ENCODE assay signal across 16 cellular contexts in genomic region chr11:114226283-114226859, GRCh38.
"Had no signal": no experiment of that assay in that cellular context is flagged by ENCODE, and none has a peak within 500 bp of the region (broad histone marks: within the 10 kb centered on the region; RNA-seq: fewer than 3 reads in every experiment).

No MANE protein-coding gene starts in this region.

- H3K4me3 ChIP-seq: mucosa of descending colon, prostate gland, testis had no signal

- H3K4me1 ChIP-seq: testis had no signal

- ATAC-seq: mucosa of descending colon; naive thymus-derived CD8-positive, alpha-beta T cell; SK-N-SH treated with all-trans-retinoic acid at 6 μM for 48 hours; stimulated activated naive CD8-positive, alpha-beta T cell treated with anti-CD3 and anti-CD28 coated beads, Interleukin-15, amount 100 ng/mL, for 72 hours had no signal

- H3K27me3 ChIP-seq: testis had no signal

- H3K9me3 Mint-ChIP-seq: activated CD4-positive, alpha-beta memory T cell treated with anti-CD3 and anti-CD28 coated beads for 36 hours; naive thymus-derived CD8-positive, alpha-beta T cell; stimulated activated naive CD8-positive, alpha-beta T cell treated with anti-CD3 and anti-CD28 coated beads, Interleukin-15, amount 100 ng/mL, for 72 hours; T-helper 1 cell treated with Interleukin-12 subunit alpha and Interleukin-12 subunit beta and Interleukin-4 antibody, amounts not matched to agents 30 μg/mL and 1 μg/mL, for 36 hours had no signal

- H3K27ac ChIP-seq: prostate gland, testis had no signal

- H3K27ac Mint-ChIP-seq: activated CD4-positive, alpha-beta memory T cell treated with anti-CD3 and anti-CD28 coated beads for 36 hours; stimulated activated naive CD8-positive, alpha-beta T cell treated with anti-CD3 and anti-CD28 coated beads, Interleukin-15, amount 100 ng/mL, for 72 hours; T-helper 1 cell treated with Interleukin-12 subunit alpha and Interleukin-12 subunit beta and Interleukin-4 antibody, amounts not matched to agents 30 μg/mL and 1 μg/mL, for 36 hours had no signal

- H3K27me3 Mint-ChIP-seq: activated CD4-positive, alpha-beta memory T cell treated with anti-CD3 and anti-CD28 coated beads for 36 hours; naive thymus-derived CD8-positive, alpha-beta T cell; stimulated activated naive CD8-positive, alpha-beta T cell treated with anti-CD3 and anti-CD28 coated beads, Interleukin-15, amount 100 ng/mL, for 72 hours had no signal

- H3K36me3 Mint-ChIP-seq: activated CD4-positive, alpha-beta memory T cell treated with anti-CD3 and anti-CD28 coated beads for 36 hours; brain; naive thymus-derived CD8-positive, alpha-beta T cell had no signal

- H3K4me3 Mint-ChIP-seq: activated CD4-positive, alpha-beta memory T cell treated with anti-CD3 and anti-CD28 coated beads for 36 hours; brain; stimulated activated naive CD8-positive, alpha-beta T cell treated with anti-CD3 and anti-CD28 coated beads, Interleukin-15, amount 100 ng/mL, for 72 hours; T-helper 1 cell treated with Interleukin-12 subunit alpha and Interleukin-12 subunit beta and Interleukin-4 antibody, amounts not matched to agents 30 μg/mL and 1 μg/mL, for 36 hours had no signal

- DNase-seq: activated CD4-positive, alpha-beta memory T cell treated with anti-CD3 and anti-CD28 coated beads for 36 hours; activated CD4-positive, CD25-positive, alpha-beta regulatory T cell treated with anti-CD3 and anti-CD28 coated beads, Interleukin-2, amount 50 U/mL, for 72 hours; activated naive CD4-positive, alpha-beta T cell treated with Interleukin-2 at 50 U/mL for 16 hours; dermis blood vessel endothelial cell; left cardiac atrium; mammary epithelial cell; mucosa of descending colon; naive thymus-derived CD8-positive, alpha-beta T cell; stimulated activated CD4-positive, alpha-beta T cell treated with anti-CD3 and anti-CD28 coated beads, Interleukin-15, amount 100 ng/mL, for 24 hours; stimulated activated CD4-positive, alpha-beta T cell treated with anti-CD3 and anti-CD28 coated beads, Interleukin-4, amount 100 ng/mL, for 24 hours; stimulated activated naive CD8-positive, alpha-beta T cell treated with anti-CD3 and anti-CD28 coated beads, Interleukin-15, amount 100 ng/mL, for 72 hours; testis had no signal

- H3K9me3 ChIP-seq: mucosa of descending colon, prostate gland, testis had no signal
